ENCODE assay signal across 8 cellular contexts in genomic region chr21:45981641-45982255, GRCh38. TPM values are rescaled to one million over a fixed set of nuclear protein-coding genes. Genes with fewer than 3 reads are reported as not detected.
DNase-seq lines count a peak whose midpoint lies in the region; ATAC-seq and TF ChIP-seq lines count a peak whose summit lies in the region.

COL6A1 (plus strand) TSS chr21:45981770; CDS start chr21:45981851, 81 bp downstream.

- H3K9me3 Mint-ChIP-seq in brain = peaks cover 0 to 4% (median 0%) of the 10 kb centered on the region in 5 experiments

- H3K4me1 ChIP-seq in rectal smooth muscle tissue (ENCODE audit: control insufficient read depth, insufficient read depth, low read length) = peaks cover 40% of the 10 kb centered on the region

- H3K27me3 ChIP-seq in rectal smooth muscle tissue (ENCODE audit: control insufficient read depth, insufficient read depth, low read length) = no peaks in the 10 kb centered on the region

- H3K27ac Mint-ChIP-seq in brain = peak within 1 kb of the TSS in 3 of 5 experiments; percentile 68 to 70 (median 69)

- peaks cover 18% of the 10 kb centered on the region for H3K36me3 Mint-ChIP-seq in brain

- H3K4me1 Mint-ChIP-seq in brain = peaks cover 9% of the 10 kb centered on the region

- no peak for TF ChIP-seq CTCF in brain (conservative IDR thresholded peaks at IDR 0.05)

- ATAC-seq in GM21390 (IDR thresholded peaks at IDR 0.05; ENCODE audit: unreplicated experiment) (no peak), HG03108 (IDR thresholded peaks at IDR 0.05; ENCODE audit: unreplicated experiment) (no peak)

- H3K27ac ChIP-seq in rectal smooth muscle tissue (ENCODE audit: low read depth, low read length) = peak within 1 kb of the TSS; percentile 95

- H3K9ac ChIP-seq in rectal smooth muscle tissue (ENCODE audit: low read length) = peak within 1 kb of the TSS; percentile 67

- H3K4me3 ChIP-seq in rectal smooth muscle tissue (ENCODE audit: low read length) = peak within 1 kb of the TSS; percentile 84

- DNase-seq in NCI-H1092 treated with DMSO at 0.1 percent for 48 hours (lab: John Stamatoyannopoulos, UW) (peak; percentile 75), NCI-H1092 (lab: John Stamatoyannopoulos, UW) (no peak), hypothalamus (lab: John Stamatoyannopoulos, UW) (peak in 28 of 51 donors; percentile 18 to 80 (median 56))

- H3K27me3 Mint-ChIP-seq in brain = peaks cover 2% of the 10 kb centered on the region

- H3K36me3 ChIP-seq in rectal smooth muscle tissue (ENCODE audit: control insufficient read depth, insufficient read depth, low read length) = no peaks in the 10 kb centered on the region

- H3K4me3 Mint-ChIP-seq in brain = peak within 1 kb of the TSS; percentile 77 to 86 (median 83)

TF ChIP-seq in PFSK-1, 5 proteins besides CTCF, POLR2A, EP300 and RAD21:
- TF ChIP-seq TAF1 (IDR thresholded peaks at IDR 0.05; ENCODE audit: borderline replicate concordance, insufficient read depth, low read length) (peak; percentile 53; the same call in 1 of the 2 replicates), POLR2AphosphoS5 (IDR thresholded peaks at IDR 0.05; ENCODE audit: low read depth, low read length) (peak; percentile 87), FOXP2 (optimal IDR thresholded peaks at IDR 0.05; ENCODE audit: borderline replicate concordance, extremely low read depth, extremely low read length, insufficient read depth) (no peak), REST (IDR thresholded peaks at IDR 0.05; ENCODE audit: insufficient read depth in 1 of 2, low read depth in 2 of 2, low read length in 2 of 2) (peak in 1 of 2 experiments; percentile 32; a peak in 1 of 4 replicates)

RNA-seq across cellular contexts. Expression of gene COL6A1, which starts in this region (rescaled TPM):
- polyA plus RNA-seq in PFSK-1 (2012; ENCODE audit: insufficient read length, low read depth) = 626 TPM
- polyA plus RNA-seq in brain (ENCODE audit: insufficient read depth, low read depth, low replicate concordance) = 48.4 TPM
